Comparison of ENCODE assay signal across 8 cellular contexts in genomic region chr15:56245871-56246814, GRCh38. TPM values are rescaled to one million over a fixed set of nuclear protein-coding genes. Genes with fewer than 3 reads are reported as not detected.
DNase-seq lines count a peak whose midpoint lies in the region; ATAC-seq and TF ChIP-seq lines count a peak whose summit lies in the region.

No MANE protein-coding gene starts in this region.

- no peaks in the 10 kb centered on the region for H3K36me3 Mint-ChIP-seq in chondrocyte (ENCODE audit: low read depth)

- no peaks in the 10 kb centered on the region for H3K27me3 ChIP-seq in BLaER1 treated with 17β-estradiol and CSF1 and Interleukin-3, amounts not matched to agents 10 nM and 100 nM

- H3K9me3 ChIP-seq in BLaER1 treated with 17β-estradiol and CSF1 and Interleukin-3, amounts not matched to agents 10 nM and 100 nM (replicated peaks in 1 of 11): no peaks in the 10 kb centered on the region

- H3K36me3 ChIP-seq in BLaER1 treated with 17β-estradiol and CSF1 and Interleukin-3, amounts not matched to agents 10 nM and 100 nM: 0 out of 22 replicates have a peak, but pooled peaks cover 0 to under 1% (median 0%) of the 10 kb centered on the region in 11 experiments

- H4K20me1 ChIP-seq in BLaER1 treated with 17β-estradiol and CSF1 and Interleukin-3, amounts not matched to agents 10 nM and 100 nM: peaks cover 0 to 15% (median 7%) of the 10 kb centered on the region in 11 experiments; a peak in 7 of 22 replicates

- ATAC-seq in HG03432 (IDR thresholded peaks at IDR 0.05; ENCODE audit: unreplicated experiment) (peak; percentile 63), left lobe of liver (peak; percentile 78)

- TF ChIP-seq CTCF in chondrocyte (IDR thresholded peaks at IDR 0.05): peak; percentile 100

- H3K4me1 ChIP-seq in BLaER1 treated with 17β-estradiol and CSF1 and Interleukin-3, amounts not matched to agents 10 nM and 100 nM: peaks cover 14 to 47% (median 25%) of the 10 kb centered on the region in 10 experiments

- peak overlapping the region; percentile 33 to 99 (median 58); a peak in 17 of 22 replicates for H3K9ac ChIP-seq in BLaER1 treated with 17β-estradiol and CSF1 and Interleukin-3, amounts not matched to agents 10 nM and 100 nM

- H3K4me3 Mint-ChIP-seq in chondrocyte (ENCODE audit: unreplicated experiment): peak overlapping the region; percentile 62

- H3K27ac ChIP-seq in BLaER1 treated with 17β-estradiol and CSF1 and Interleukin-3, amounts not matched to agents 10 nM and 100 nM: peak overlapping the region; percentile 38 to 99 (median 95); a peak in 20 of 22 replicates

- H3K9me3 Mint-ChIP-seq in chondrocyte (ENCODE audit: low read depth): no peaks in the 10 kb centered on the region

- H3K4me3 ChIP-seq in BLaER1 treated with 17β-estradiol and CSF1 and Interleukin-3, amounts not matched to agents 10 nM and 100 nM: peak overlapping the region; percentile 32 to 92 (median 84); a peak in 16 of 20 replicates

- DNase-seq in GM19238 (ENCODE audit: insufficient read length, low spot score): peak; percentile 55
- peak; percentile 86 for DNase-seq in NCI-H460 (ENCODE audit: extremely low read depth, low read depth)
- peak; percentile 86 for DNase-seq in activated CD4-positive, CD25-positive, alpha-beta regulatory T cell treated with anti-CD3 and anti-CD28 coated beads, Interleukin-2, amount 50 U/mL, for 72 hours
- DNase-seq in chondrocyte (ENCODE audit: low spot score): peak; percentile 89
- peak; percentile 89 for DNase-seq in left lobe of liver (ENCODE audit: low spot score)
- DNase-seq in stimulated activated CD4-positive, alpha-beta T cell treated with anti-CD3 and anti-CD28 coated beads, Interleukin-2, amount 100 ng/mL, for 4 hours (ENCODE audit: low read depth): peak; percentile 78

- H3K27me3 Mint-ChIP-seq in chondrocyte (ENCODE audit: low read depth): no peaks in the 10 kb centered on the region

- H3K4me1 Mint-ChIP-seq in chondrocyte (ENCODE audit: low read depth): peaks cover 36% of the 10 kb centered on the region

- peak overlapping the region; percentile 74 to 96 (median 86) for H3K4me2 ChIP-seq in BLaER1 treated with 17β-estradiol and CSF1 and Interleukin-3, amounts not matched to agents 10 nM and 100 nM

- H3K27ac Mint-ChIP-seq in chondrocyte (ENCODE audit: unreplicated experiment): peak overlapping the region; percentile 68

RNA-seq across cellular contexts. Expression of gene RFX7, which starts 2.5 kb away (rescaled TPM):
- 5.7 and 6.4 TPM in 2 replicates for total RNA-seq in NCI-H460 (2014; rRNA removed; shearing (Covaris generic))
- 5.4 and 7.0 TPM in 2 replicates for polyA plus RNA-seq in NCI-H460 (2014; cell fraction: nucleus; rRNA removed)
- total RNA-seq in chondrocyte (17.6 to 20.5 TPM (median 17.8 TPM) in 3 replicates), left lobe of liver (5.5 TPM)

Comparison
In these comparisons a context has a peak if more than half of its experiments do, and no peak if none do; other contexts are left out.
1. Peak in every context shown above with its lines: DNase-seq, ATAC-seq, H3K4me3 ChIP-seq and H3K27ac ChIP-seq.